In the genomic region with DNA sequence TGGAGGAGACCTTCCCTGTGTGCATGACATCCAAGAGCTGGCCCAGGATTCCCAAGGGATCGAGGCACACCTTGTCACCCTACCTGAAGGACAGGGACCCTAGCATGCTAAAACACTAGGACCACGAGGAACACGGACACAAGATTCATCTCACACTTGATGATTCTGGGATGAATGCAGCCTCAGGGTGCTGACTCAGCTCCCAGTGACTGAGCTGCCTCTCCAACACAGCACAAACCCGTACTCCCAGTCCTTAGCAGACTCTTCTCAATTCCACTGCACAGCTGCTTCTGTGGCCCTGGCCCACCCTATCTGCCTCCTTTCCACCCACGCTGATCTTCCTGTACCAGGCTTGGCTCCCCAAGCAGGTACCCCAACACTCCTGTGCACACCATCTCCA, we compare ENCODE assay signal across 1 cellular context.
TF ChIP-seq lines count a peak whose summit lies in the region.

No MANE protein-coding gene starts in this region.

TF ChIP-seq in GM23338, 12 proteins besides CTCF, POLR2A, EP300 and RAD21 (continued from another document):
- TF ChIP-seq, protein P1, sequence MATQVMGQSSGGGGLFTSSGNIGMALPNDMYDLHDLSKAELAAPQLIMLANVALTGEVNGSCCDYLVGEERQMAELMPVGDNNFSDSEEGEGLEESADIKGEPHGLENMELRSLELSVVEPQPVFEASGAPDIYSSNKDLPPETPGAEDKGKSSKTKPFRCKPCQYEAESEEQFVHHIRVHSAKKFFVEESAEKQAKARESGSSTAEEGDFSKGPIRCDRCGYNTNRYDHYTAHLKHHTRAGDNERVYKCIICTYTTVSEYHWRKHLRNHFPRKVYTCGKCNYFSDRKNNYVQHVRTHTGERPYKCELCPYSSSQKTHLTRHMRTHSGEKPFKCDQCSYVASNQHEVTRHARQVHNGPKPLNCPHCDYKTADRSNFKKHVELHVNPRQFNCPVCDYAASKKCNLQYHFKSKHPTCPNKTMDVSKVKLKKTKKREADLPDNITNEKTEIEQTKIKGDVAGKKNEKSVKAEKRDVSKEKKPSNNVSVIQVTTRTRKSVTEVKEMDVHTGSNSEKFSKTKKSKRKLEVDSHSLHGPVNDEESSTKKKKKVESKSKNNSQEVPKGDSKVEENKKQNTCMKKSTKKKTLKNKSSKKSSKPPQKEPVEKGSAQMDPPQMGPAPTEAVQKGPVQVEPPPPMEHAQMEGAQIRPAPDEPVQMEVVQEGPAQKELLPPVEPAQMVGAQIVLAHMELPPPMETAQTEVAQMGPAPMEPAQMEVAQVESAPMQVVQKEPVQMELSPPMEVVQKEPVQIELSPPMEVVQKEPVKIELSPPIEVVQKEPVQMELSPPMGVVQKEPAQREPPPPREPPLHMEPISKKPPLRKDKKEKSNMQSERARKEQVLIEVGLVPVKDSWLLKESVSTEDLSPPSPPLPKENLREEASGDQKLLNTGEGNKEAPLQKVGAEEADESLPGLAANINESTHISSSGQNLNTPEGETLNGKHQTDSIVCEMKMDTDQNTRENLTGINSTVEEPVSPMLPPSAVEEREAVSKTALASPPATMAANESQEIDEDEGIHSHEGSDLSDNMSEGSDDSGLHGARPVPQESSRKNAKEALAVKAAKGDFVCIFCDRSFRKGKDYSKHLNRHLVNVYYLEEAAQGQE (IDR thresholded peaks at IDR 0.05; ENCODE audit: unreplicated experiment), result no peak
- TF ChIP-seq STAT1 (IDR thresholded peaks at IDR 0.05; ENCODE audit: unreplicated experiment) (no peak), NANOG (IDR thresholded peaks at IDR 0.05; ENCODE audit: borderline replicate concordance) (no peak), EZH2phosphoT487 (IDR thresholded peaks at IDR 0.05; ENCODE audit: unreplicated experiment) (no peak), ZNF331 (CRISPR knock-in tag; IDR thresholded peaks at IDR 0.05; ENCODE audit: low read depth) (no peak), POLR2AphosphoS5 (IDR thresholded peaks at IDR 0.05; ENCODE audit: low read depth) (no peak), ZNF114 (CRISPR knock-in tag; IDR thresholded peaks at IDR 0.05) (no peak), EZH2 (IDR thresholded peaks at IDR 0.05; ENCODE audit: low read depth, unreplicated experiment) (no peak)
- TF ChIP-seq, protein P2, sequence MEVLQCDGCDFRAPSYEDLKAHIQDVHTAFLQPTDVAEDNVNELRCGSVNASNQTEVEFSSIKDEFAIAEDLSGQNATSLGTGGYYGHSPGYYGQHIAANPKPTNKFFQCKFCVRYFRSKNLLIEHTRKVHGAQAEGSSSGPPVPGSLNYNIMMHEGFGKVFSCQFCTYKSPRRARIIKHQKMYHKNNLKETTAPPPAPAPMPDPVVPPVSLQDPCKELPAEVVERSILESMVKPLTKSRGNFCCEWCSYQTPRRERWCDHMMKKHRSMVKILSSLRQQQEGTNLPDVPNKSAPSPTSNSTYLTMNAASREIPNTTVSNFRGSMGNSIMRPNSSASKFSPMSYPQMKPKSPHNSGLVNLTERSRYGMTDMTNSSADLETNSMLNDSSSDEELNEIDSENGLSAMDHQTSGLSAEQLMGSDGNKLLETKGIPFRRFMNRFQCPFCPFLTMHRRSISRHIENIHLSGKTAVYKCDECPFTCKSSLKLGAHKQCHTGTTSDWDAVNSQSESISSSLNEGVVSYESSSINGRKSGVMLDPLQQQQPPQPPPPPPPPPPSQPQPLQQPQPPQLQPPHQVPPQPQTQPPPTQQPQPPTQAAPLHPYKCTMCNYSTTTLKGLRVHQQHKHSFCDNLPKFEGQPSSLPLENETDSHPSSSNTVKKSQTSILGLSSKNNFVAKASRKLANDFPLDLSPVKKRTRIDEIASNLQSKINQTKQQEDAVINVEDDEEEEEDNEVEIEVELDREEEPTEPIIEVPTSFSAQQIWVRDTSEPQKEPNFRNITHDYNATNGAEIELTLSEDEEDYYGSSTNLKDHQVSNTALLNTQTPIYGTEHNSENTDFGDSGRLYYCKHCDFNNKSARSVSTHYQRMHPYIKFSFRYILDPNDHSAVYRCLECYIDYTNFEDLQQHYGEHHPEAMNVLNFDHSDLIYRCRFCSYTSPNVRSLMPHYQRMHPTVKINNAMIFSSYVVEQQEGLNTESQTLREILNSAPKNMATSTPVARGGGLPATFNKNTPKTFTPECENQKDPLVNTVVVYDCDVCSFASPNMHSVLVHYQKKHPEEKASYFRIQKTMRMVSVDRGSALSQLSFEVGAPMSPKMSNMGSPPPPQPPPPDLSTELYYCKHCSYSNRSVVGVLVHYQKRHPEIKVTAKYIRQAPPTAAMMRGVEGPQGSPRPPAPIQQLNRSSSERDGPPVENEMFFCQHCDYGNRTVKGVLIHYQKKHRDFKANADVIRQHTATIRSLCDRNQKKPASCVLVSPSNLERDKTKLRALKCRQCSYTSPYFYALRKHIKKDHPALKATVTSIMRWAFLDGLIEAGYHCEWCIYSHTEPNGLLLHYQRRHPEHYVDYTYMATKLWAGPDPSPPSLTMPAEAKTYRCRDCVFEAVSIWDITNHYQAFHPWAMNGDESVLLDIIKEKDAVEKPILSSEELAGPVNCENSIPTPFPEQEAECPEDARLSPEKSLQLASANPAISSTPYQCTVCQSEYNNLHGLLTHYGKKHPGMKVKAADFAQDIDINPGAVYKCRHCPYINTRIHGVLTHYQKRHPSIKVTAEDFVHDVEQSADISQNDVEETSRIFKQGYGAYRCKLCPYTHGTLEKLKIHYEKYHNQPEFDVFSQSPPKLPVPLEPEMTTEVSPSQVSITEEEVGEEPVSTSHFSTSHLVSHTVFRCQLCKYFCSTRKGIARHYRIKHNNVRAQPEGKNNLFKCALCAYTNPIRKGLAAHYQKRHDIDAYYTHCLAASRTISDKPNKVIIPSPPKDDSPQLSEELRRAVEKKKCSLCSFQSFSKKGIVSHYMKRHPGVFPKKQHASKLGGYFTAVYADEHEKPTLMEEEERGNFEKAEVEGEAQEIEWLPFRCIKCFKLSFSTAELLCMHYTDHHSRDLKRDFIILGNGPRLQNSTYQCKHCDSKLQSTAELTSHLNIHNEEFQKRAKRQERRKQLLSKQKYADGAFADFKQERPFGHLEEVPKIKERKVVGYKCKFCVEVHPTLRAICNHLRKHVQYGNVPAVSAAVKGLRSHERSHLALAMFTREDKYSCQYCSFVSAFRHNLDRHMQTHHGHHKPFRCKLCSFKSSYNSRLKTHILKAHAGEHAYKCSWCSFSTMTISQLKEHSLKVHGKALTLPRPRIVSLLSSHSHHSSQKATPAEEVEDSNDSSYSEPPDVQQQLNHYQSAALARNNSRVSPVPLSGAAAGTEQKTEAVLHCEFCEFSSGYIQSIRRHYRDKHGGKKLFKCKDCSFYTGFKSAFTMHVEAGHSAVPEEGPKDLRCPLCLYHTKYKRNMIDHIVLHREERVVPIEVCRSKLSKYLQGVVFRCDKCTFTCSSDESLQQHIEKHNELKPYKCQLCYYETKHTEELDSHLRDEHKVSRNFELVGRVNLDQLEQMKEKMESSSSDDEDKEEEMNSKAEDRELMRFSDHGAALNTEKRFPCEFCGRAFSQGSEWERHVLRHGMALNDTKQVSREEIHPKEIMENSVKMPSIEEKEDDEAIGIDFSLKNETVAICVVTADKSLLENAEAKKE (CRISPR knock-in tag; IDR thresholded peaks at IDR 0.05), result no peak
- TF ChIP-seq, protein P3, sequence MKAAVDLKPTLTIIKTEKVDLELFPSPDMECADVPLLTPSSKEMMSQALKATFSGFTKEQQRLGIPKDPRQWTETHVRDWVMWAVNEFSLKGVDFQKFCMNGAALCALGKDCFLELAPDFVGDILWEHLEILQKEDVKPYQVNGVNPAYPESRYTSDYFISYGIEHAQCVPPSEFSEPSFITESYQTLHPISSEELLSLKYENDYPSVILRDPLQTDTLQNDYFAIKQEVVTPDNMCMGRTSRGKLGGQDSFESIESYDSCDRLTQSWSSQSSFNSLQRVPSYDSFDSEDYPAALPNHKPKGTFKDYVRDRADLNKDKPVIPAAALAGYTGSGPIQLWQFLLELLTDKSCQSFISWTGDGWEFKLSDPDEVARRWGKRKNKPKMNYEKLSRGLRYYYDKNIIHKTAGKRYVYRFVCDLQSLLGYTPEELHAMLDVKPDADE (IDR thresholded peaks at IDR 0.05), result no peak
